8 cellular contexts compared by ENCODE assay signal in the genomic region with DNA sequence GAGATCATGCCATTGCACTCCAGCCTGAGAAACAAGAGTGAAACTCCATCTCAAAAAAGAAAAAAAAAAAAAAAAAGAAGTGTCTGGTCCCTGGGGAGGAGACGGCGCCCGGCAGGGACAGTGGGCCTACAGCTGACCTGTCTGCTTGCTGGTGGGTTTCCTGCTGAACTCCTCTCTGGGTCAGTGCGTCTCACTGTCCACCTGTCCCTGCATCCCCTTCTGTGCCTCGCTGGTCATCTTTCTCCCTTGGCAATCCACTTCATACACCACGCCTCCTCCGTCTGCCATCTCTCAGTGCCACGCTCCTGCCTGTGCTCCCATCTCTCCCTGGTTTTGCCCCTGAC.
DNase-seq lines count a peak whose midpoint lies in the region; ATAC-seq and TF ChIP-seq lines count a peak whose summit lies in the region.

No MANE protein-coding gene starts in this region.

- no peaks in the 10 kb centered on the region for H3K36me3 ChIP-seq in adipocyte (ENCODE audit: control insufficient read depth, insufficient read depth, low read length, severe bottlenecking)
- H3K36me3 ChIP-seq in vagina, result no peaks in the 10 kb centered on the region

- H3K27ac Mint-ChIP-seq in Calu3 (ENCODE audit: unreplicated experiment) (peak overlapping the region; percentile 66), memory B cell (peak overlapping the region; percentile 94)

- no peaks in the 10 kb centered on the region for H3K27me3 Mint-ChIP-seq in Calu3 (ENCODE audit: unreplicated experiment)
- H3K27me3 Mint-ChIP-seq in memory B cell, result peaks cover 1% of the 10 kb centered on the region

- peaks cover 22% of the 10 kb centered on the region for H3K36me3 Mint-ChIP-seq in Calu3 (ENCODE audit: insufficient read depth, unreplicated experiment)
- H3K36me3 Mint-ChIP-seq in memory B cell, result peaks cover 12% of the 10 kb centered on the region

- H3K27ac ChIP-seq in vagina, result no peak overlapping the region

- peak; percentile 10 for ATAC-seq in HG02970 (IDR thresholded peaks at IDR 0.05; ENCODE audit: low FRiP score, unreplicated experiment)
- ATAC-seq in memory B cell (ENCODE audit: low read depth), result no peak
- ATAC-seq in sciatic nerve, result no peak

- TF ChIP-seq CTCF in Calu3 (IDR thresholded peaks at IDR 0.05; ENCODE audit: unreplicated experiment) (no peak), vagina (IDR thresholded peaks at IDR 0.05) (no peak)

- peaks cover 8% of the 10 kb centered on the region for H3K4me1 Mint-ChIP-seq in Calu3 (ENCODE audit: low read depth, unreplicated experiment)
- peaks cover 18% of the 10 kb centered on the region for H3K4me1 Mint-ChIP-seq in memory B cell

- no peaks in the 10 kb centered on the region for H3K9me3 ChIP-seq in adipocyte (ENCODE audit: control insufficient read depth, low read length)
- no peaks in the 10 kb centered on the region for H3K9me3 ChIP-seq in vagina

- CTCF ChIA-PET in Calu3 (lab: Charles Lee), result no interaction called here

- H3K4me3 Mint-ChIP-seq in Calu3 (ENCODE audit: low read depth, unreplicated experiment) (peak overlapping the region; percentile 85), memory B cell (peak overlapping the region; percentile 99)

- peak overlapping the region; percentile 98 for H3K4me3 ChIP-seq in adipocyte (ENCODE audit: low read length)
- H3K4me3 ChIP-seq in vagina, result peak overlapping the region; percentile 63 to 84

- H3K27me3 ChIP-seq in adipocyte (replicated peaks; ENCODE audit: control insufficient read depth, insufficient read depth, low read length), result no peaks in the 10 kb centered on the region
- no peaks in the 10 kb centered on the region for H3K27me3 ChIP-seq in vagina

- peaks cover 6% of the 10 kb centered on the region for H3K9me3 Mint-ChIP-seq in Calu3 (ENCODE audit: low read depth, unreplicated experiment)
- peaks cover 2% of the 10 kb centered on the region for H3K9me3 Mint-ChIP-seq in memory B cell

- TF ChIP-seq POLR2A in vagina (IDR thresholded peaks at IDR 0.05), result no peak

- intact Hi-C loops in Calu3 (cut with micrococcal nuclease; ENCODE audit: unreplicated experiment) (no loop called here), vagina (cut with DNase I) (no loop called here), posterior vena cava (cut with DNase I) (loop anchor here in 1 of 2 donors (5.0 kb wide), 1 partner anchor 898 kb away; no protein-coding TSS in a partner anchor), sciatic nerve (cut with DNase I) (no loop called here)

- peak overlapping the region; percentile 92 for H3K9ac ChIP-seq in adipocyte (ENCODE audit: low read length)

- TSS peak; percentile 49 for BruUV-seq in Calu3 (replicated peaks; lab: Mats Ljungman, UMichigan)

- DNase-seq in Calu3 (no peak), adipocyte (ENCODE audit: low read depth) (no peak), memory B cell (ENCODE audit: low spot score in 2 of 2) (peak in 1 of 2 donors; percentile 18), vagina (ENCODE audit: extremely low spot score in 2 of 2) (no peak), AG08395 (ENCODE audit: low spot score) (no peak), posterior vena cava (ENCODE audit: low spot score) (no peak), sciatic nerve (ENCODE audit: low spot score) (no peak)

- H3K4me1 ChIP-seq in adipocyte (ENCODE audit: control insufficient read depth, insufficient read depth, low read length) (peaks cover 15% of the 10 kb centered on the region), vagina (peaks cover 17% of the 10 kb centered on the region)
